In genomic region chr7:85239114-85239513, GRCh38 we compare ENCODE assay signal across 14 cellular contexts. TPM values are rescaled to one million over a fixed set of nuclear protein-coding genes. Genes with fewer than 3 reads are reported as not detected.
A peak's percentile ranks its signal among the peaks of the same experiment; 100 is the strongest.
DNase-seq lines count a peak whose midpoint lies in the region; ATAC-seq and TF ChIP-seq lines count a peak whose summit lies in the region.
"Had no signal": no experiment of that assay in that cellular context is flagged by ENCODE, and none has a peak within 500 bp of the region (broad histone marks: within the 10 kb centered on the region; RNA-seq: fewer than 3 reads in every experiment).

No MANE protein-coding gene starts in this region.

- H3K4me3 ChIP-seq in GM23338: no peak overlapping the region
- H3K4me3 ChIP-seq in upper lobe of left lung: no peak overlapping the region

- no peak overlapping the region for H3K4me2 ChIP-seq in GM23338

- no peaks in the 10 kb centered on the region for H3K9me3 Mint-ChIP-seq in GM23338

- no peaks in the 10 kb centered on the region for H3K4me1 ChIP-seq in GM23338 (ENCODE audit: insufficient read depth)
- H3K4me1 ChIP-seq in upper lobe of left lung: no peaks in the 10 kb centered on the region
- H3K4me1 ChIP-seq: BE2C had no signal

- no peaks in the 10 kb centered on the region for H3K9me2 ChIP-seq in GM23338 (ENCODE audit: insufficient read depth)

- TF ChIP-seq CTCF in GM23338 (conservative IDR thresholded peaks at IDR 0.05; ENCODE audit: low read depth in 2 of 2) (no peak), upper lobe of left lung (IDR thresholded peaks at IDR 0.05) (no peak)

- no peaks in the 10 kb centered on the region for H3K27me3 Mint-ChIP-seq in GM23338 (ENCODE audit: insufficient read depth, low read depth, poor library complexity)
- H3K27me3 Mint-ChIP-seq: CD4-positive, alpha-beta memory T cell had no signal

- no peaks in the 10 kb centered on the region for H3K27me3 ChIP-seq in GM23338 (ENCODE audit: insufficient read depth)
- no peaks in the 10 kb centered on the region for H3K27me3 ChIP-seq in upper lobe of left lung
- H3K27me3 ChIP-seq: BE2C had no signal

- peak overlapping the region; percentile 64 for H2AFZ ChIP-seq in GM23338

- H3K36me3 ChIP-seq in GM23338 (ENCODE audit: insufficient read depth) (no peaks in the 10 kb centered on the region), upper lobe of left lung (no peaks in the 10 kb centered on the region)
- H3K36me3 ChIP-seq: BE2C had no signal

- no peak overlapping the region for H3K27ac ChIP-seq in GM23338 (ENCODE audit: low read depth)
- no peak overlapping the region for H3K27ac ChIP-seq in upper lobe of left lung
- H3K27ac ChIP-seq: C4-2B had no signal

- 61 to 69% methylated on average over 4 of the region's 4 CpGs for WGBS in upper lobe of left lung, 2 donors

- H3K27ac Mint-ChIP-seq in GM23338: no peak overlapping the region
- H3K27ac Mint-ChIP-seq: CD4-positive, alpha-beta memory T cell had no signal

- no peaks in the 10 kb centered on the region for H3K9me3 ChIP-seq in upper lobe of left lung
- H3K9me3 ChIP-seq: BE2C had no signal

- DNase-seq in GM23338 (ENCODE audit: low spot score) (no peak), NCI-H82 treated with DMSO at 0.1 percent for 48 hours (lab: John Stamatoyannopoulos, UW; ENCODE audit: unreplicated experiment) (peak; percentile 33), ecto neural progenitor cell (ENCODE audit: low spot score) (peak; percentile 47), upper lobe of left lung (no peak), HPDE6-E6E7 (ENCODE audit: extremely low spot score) (no peak)
- DNase-seq: BE2C; CD4-positive, alpha-beta memory T cell; DND-41; GDM1; H7 had no signal

- TF ChIP-seq POLR2A in upper lobe of left lung (IDR thresholded peaks at IDR 0.05): no peak

- ATAC-seq in GM23338 (no peak), upper lobe of left lung (ENCODE audit: low FRiP score in 2 of 2) (no peak), HG03432 (IDR thresholded peaks at IDR 0.05; ENCODE audit: unreplicated experiment) (no peak), GM21367 (IDR thresholded peaks at IDR 0.05; ENCODE audit: unreplicated experiment) (no peak)
- ATAC-seq: HepG2 had no signal

- no peak overlapping the region for H3K4me3 Mint-ChIP-seq in GM23338
- H3K4me3 Mint-ChIP-seq: CD4-positive, alpha-beta memory T cell had no signal

- H4K20me1 ChIP-seq in GM23338 (replicated peaks; ENCODE audit: insufficient read depth): no peaks in the 10 kb centered on the region

- TF ChIP-seq EP300 in upper lobe of left lung (IDR thresholded peaks at IDR 0.05): no peak

- H3F3A ChIP-seq in GM23338 (replicated peaks; ENCODE audit: low read depth): no peaks in the 10 kb centered on the region

- H3K36me3 Mint-ChIP-seq in GM23338 (ENCODE audit: low read depth): no peaks in the 10 kb centered on the region
- H3K36me3 Mint-ChIP-seq: CD4-positive, alpha-beta memory T cell had no signal

- H3K4me1 Mint-ChIP-seq in GM23338: no peaks in the 10 kb centered on the region
- H3K4me1 Mint-ChIP-seq: CD4-positive, alpha-beta memory T cell had no signal

- no peaks in the 10 kb centered on the region for H3K79me2 ChIP-seq in GM23338 (replicated peaks; ENCODE audit: insufficient read depth)

TF ChIP-seq in GM23338, 12 proteins besides CTCF, POLR2A, EP300 and RAD21:
- TF ChIP-seq ETS1 (IDR thresholded peaks at IDR 0.05) (no peak), CREB1 (CRISPR knock-in tag; IDR thresholded peaks at IDR 0.05; ENCODE audit: low read depth) (no peak), NANOG (IDR thresholded peaks at IDR 0.05; ENCODE audit: borderline replicate concordance) (no peak), EZH2phosphoT487 (IDR thresholded peaks at IDR 0.05; ENCODE audit: unreplicated experiment) (no peak)
TF ChIP-seq in GM23338: peak in this region for 0.

RNA-seq across cellular contexts. Expression of gene SEMA3D, which starts 52.3 kb away (rescaled TPM):
- total RNA-seq in GM23338 (2014; rRNA removed; shearing (Covaris generic)): 7.2 and 8.9 TPM in 2 replicates
- polyA plus RNA-seq in GM23338 (2016; fragmentation: Nextera tagmentation; extraction: Ambion mirVana): 1.5 and 1.7 TPM in 2 replicates
- total RNA-seq in upper lobe of left lung: 1 to 10 TPM; 1.7 to 8.1 (median 3.5) TPM
- total RNA-seq: CD4-positive, alpha-beta memory T cell had no signal
- polyA plus RNA-seq: CD4-positive, alpha-beta memory T cell; HepG2 had no signal

Comparison
In these comparisons a context has a peak if more than half of its experiments do, and no peak if none do; other contexts are left out.
1. DNase-seq: peak in NCI-H82 treated with DMSO at 0.1 percent for 48 hours (single experiment) and ecto neural progenitor cell (single experiment); none in GM23338 (single experiment), upper lobe of left lung (0 of 2) and HPDE6-E6E7 (single experiment).